In genomic region chr2:112056626-112056987, GRCh38 we compare ENCODE assay signal across 7 cellular contexts. TPM values are rescaled to one million over a fixed set of nuclear protein-coding genes. Genes with fewer than 3 reads are reported as not detected.
DNase-seq lines count a peak whose midpoint lies in the region; ATAC-seq and TF ChIP-seq lines count a peak whose summit lies in the region.

No MANE protein-coding gene starts in this region.

- H3K4me3 ChIP-seq in HUES48 (ENCODE audit: low read depth, low read length) (peak overlapping the region; percentile 75), iPS-18c (ENCODE audit: insufficient read depth, low read depth, low read length) (peak overlapping the region; percentile 95), stomach (peak overlapping the region; percentile 74 to 91 (median 82))

- H3K27me3 ChIP-seq in HUES48 (ENCODE audit: control insufficient read depth, insufficient read depth, low read length) = no peaks in the 10 kb centered on the region
- H3K27me3 ChIP-seq in stomach = no peaks in the 10 kb centered on the region

- peaks cover 25% of the 10 kb centered on the region for H3K36me3 Mint-ChIP-seq in activated T-helper 1 cell treated with anti-CD3 and anti-CD28 coated beads, Interleukin-12 subunit alpha, Interleukin-12 subunit beta, Interleukin-2, Interleukin-4 antibody, amounts not matched to agents 30 ng/mL and 10 ng/mL and 1 ng/mL, durations not matched to agents 14 hours and 24 hours and 36 hours (ENCODE audit: low read depth)

- TF ChIP-seq EP300 in stomach (IDR thresholded peaks at IDR 0.05) = no peak

- no peak for TF ChIP-seq CTCF in stomach (IDR thresholded peaks at IDR 0.05)

- no peaks in the 10 kb centered on the region for H3K9me3 Mint-ChIP-seq in activated T-helper 1 cell treated with anti-CD3 and anti-CD28 coated beads, Interleukin-12 subunit alpha, Interleukin-12 subunit beta, Interleukin-2, Interleukin-4 antibody, amounts not matched to agents 30 ng/mL and 10 ng/mL and 1 ng/mL, durations not matched to agents 14 hours and 24 hours and 36 hours

- peaks cover 5% of the 10 kb centered on the region; the same call in 1 of the 2 replicates for H3K36me3 ChIP-seq in HUES48 (ENCODE audit: control insufficient read depth, insufficient read depth, low read length)
- peaks cover 0 to 23% (median 20%) of the 10 kb centered on the region in 4 donors for H3K36me3 ChIP-seq in stomach

- H3K4me1 ChIP-seq in HUES48 (ENCODE audit: control insufficient read depth, insufficient read depth, low read length) (peaks cover 15% of the 10 kb centered on the region), stomach (peaks cover 19 to 55% (median 28%) of the 10 kb centered on the region in 4 donors)

- peak overlapping the region; percentile 90 for H3K4me3 Mint-ChIP-seq in activated T-helper 1 cell treated with anti-CD3 and anti-CD28 coated beads, Interleukin-12 subunit alpha, Interleukin-12 subunit beta, Interleukin-2, Interleukin-4 antibody, amounts not matched to agents 30 ng/mL and 10 ng/mL and 1 ng/mL, durations not matched to agents 14 hours and 24 hours and 36 hours

- peaks cover under 1% of the 10 kb centered on the region for H3K27me3 Mint-ChIP-seq in activated T-helper 1 cell treated with anti-CD3 and anti-CD28 coated beads, Interleukin-12 subunit alpha, Interleukin-12 subunit beta, Interleukin-2, Interleukin-4 antibody, amounts not matched to agents 30 ng/mL and 10 ng/mL and 1 ng/mL, durations not matched to agents 14 hours and 24 hours and 36 hours (ENCODE audit: insufficient read depth)

- ATAC-seq in HG02642 (IDR thresholded peaks at IDR 0.05; ENCODE audit: poor library complexity, unreplicated experiment) = no peak

- H3K27ac Mint-ChIP-seq in activated T-helper 1 cell treated with anti-CD3 and anti-CD28 coated beads, Interleukin-12 subunit alpha, Interleukin-12 subunit beta, Interleukin-2, Interleukin-4 antibody, amounts not matched to agents 30 ng/mL and 10 ng/mL and 1 ng/mL, durations not matched to agents 14 hours and 24 hours and 36 hours = peak overlapping the region; percentile 87

- no peak for TF ChIP-seq POLR2A in stomach (IDR thresholded peaks at IDR 0.05)

- H3K9me3 ChIP-seq in HUES48 (ENCODE audit: control insufficient read depth, insufficient read depth, low read length) (no peaks in the 10 kb centered on the region), iPS-18c (ENCODE audit: control insufficient read depth, insufficient read depth, low read length) (no peaks in the 10 kb centered on the region), stomach (no peaks in the 10 kb centered on the region)

- H3K9ac ChIP-seq in HUES48 (ENCODE audit: low read depth, low read length) = peak overlapping the region; percentile 88; the same call in 1 of the 2 replicates

- H3K27ac ChIP-seq in HUES48 (ENCODE audit: low read depth, low read length) = no peak overlapping the region
- peak overlapping the region in 4 of 5 donors; percentile 97 to 100 (median 99) for H3K27ac ChIP-seq in stomach

- DNase-seq in activated T-helper 1 cell treated with anti-CD3 and anti-CD28 coated beads, Interleukin-12 subunit alpha, Interleukin-12 subunit beta, Interleukin-2, Interleukin-4 antibody, amounts not matched to agents 30 ng/mL and 10 ng/mL and 1 ng/mL, durations not matched to agents 14 hours and 24 hours and 36 hours (ENCODE audit: low spot score) = no peak
- DNase-seq in stomach (no peak), glomerular visceral epithelial cell (ENCODE audit: extremely low spot score) (no peak), cerebellar cortex (ENCODE audit: low spot score) (no peak)

- 10 to 21% (median 19%) methylated on average over 3 of the region's 3 CpGs for WGBS in stomach, 5 donors

- intact Hi-C loops in activated T-helper 1 cell treated with anti-CD3 and anti-CD28 coated beads, Interleukin-12 subunit alpha, Interleukin-12 subunit beta, Interleukin-2, Interleukin-4 antibody, amounts not matched to agents 30 ng/mL and 10 ng/mL and 1 ng/mL, durations not matched to agents 14 hours and 24 hours and 36 hours (cut with micrococcal nuclease) = loop anchor here (1.0 to 10.0 kb wide), 5 partner anchors 10 to 1382 kb away; partner anchors contain the start of genes BUB1, CHCHD5 and SLC20A1
- intact Hi-C loops in stomach (cut with DNase I; ENCODE audit: low total_unique reads) = no loop called here

- H3K4me1 Mint-ChIP-seq in activated T-helper 1 cell treated with anti-CD3 and anti-CD28 coated beads, Interleukin-12 subunit alpha, Interleukin-12 subunit beta, Interleukin-2, Interleukin-4 antibody, amounts not matched to agents 30 ng/mL and 10 ng/mL and 1 ng/mL, durations not matched to agents 14 hours and 24 hours and 36 hours (ENCODE audit: low read depth) = peaks cover 46% of the 10 kb centered on the region

RNA-seq across cellular contexts. Expression of gene TMEM87B, which starts 1.5 kb away (rescaled TPM):
- 15.0 and 16.6 TPM in 2 replicates for total RNA-seq in activated T-helper 1 cell treated with anti-CD3 and anti-CD28 coated beads, Interleukin-12 subunit alpha, Interleukin-12 subunit beta, Interleukin-2, Interleukin-4 antibody, amounts not matched to agents 30 ng/mL and 10 ng/mL and 1 ng/mL, durations not matched to agents 14 hours and 24 hours and 36 hours
- 10 to 100 TPM in 4 of 5 donors, 1 to 10 TPM in 1; 8.8 to 62.2 (median 26.3) TPM for total RNA-seq in stomach
- polyA plus RNA-seq in stomach = 10 to 100 TPM in 2 of 3 donors, 1 to 10 TPM in 1; 3.7 to 13.6 (median 12.9) TPM
